16 cellular contexts compared by ENCODE assay signal in the genomic region with DNA sequence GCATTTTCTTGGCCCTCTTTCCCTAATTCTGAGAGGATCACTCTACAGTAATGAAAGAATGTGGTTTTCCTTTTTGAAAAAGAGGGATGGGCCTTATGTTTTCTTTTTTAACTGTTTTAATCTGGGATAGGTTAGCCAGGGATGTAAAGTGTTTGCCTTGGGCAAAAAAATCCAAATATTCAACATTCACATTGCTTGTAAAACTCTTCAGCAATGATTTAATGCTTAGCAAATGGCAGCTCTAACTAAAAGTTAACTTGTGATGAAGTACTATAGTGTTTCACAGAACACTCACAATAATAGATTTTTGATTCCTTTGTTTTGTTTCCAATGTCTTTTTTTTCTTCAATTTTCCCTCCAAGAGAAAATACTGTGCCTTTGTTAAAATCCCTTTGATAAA.
DNase-seq lines count a peak whose midpoint lies in the region; ATAC-seq and TF ChIP-seq lines count a peak whose summit lies in the region.
"Had no signal": no experiment of that assay in that cellular context is flagged by ENCODE, and none has a peak within 500 bp of the region (broad histone marks: within the 10 kb centered on the region; RNA-seq: fewer than 3 reads in every experiment).

No MANE protein-coding gene starts in this region.

- H3K9me3 ChIP-seq in HEK293 (ENCODE audit: control insufficient read depth, insufficient read depth, low read depth, low read length): no peaks in the 10 kb centered on the region
- H3K9me3 ChIP-seq in neural progenitor cell (ENCODE audit: low read depth): no peaks in the 10 kb centered on the region
- H3K9me3 ChIP-seq: BLaER1 had no signal

- no peak for DNase-seq in mesothelial cell of epicardium (ENCODE audit: low spot score in 2 of 2, unreplicated experiment in 2 of 2)
- DNase-seq in neural progenitor cell (ENCODE audit: low spot score): no peak
- no peak for DNase-seq in type B pancreatic cell (ENCODE audit: extremely low spot score, unreplicated experiment)
- DNase-seq in midbrain (lab: John Stamatoyannopoulos, UW): no peak
- no peak for DNase-seq in NAMALWA (ENCODE audit: low spot score)
- DNase-seq: 8988T; Calu3; CD8-positive, alpha-beta T cell; DMS79 treated with DMSO at 0.1 percent for 48 hours; GF-D8; HCEC 1CT had no signal

- no peaks in the 10 kb centered on the region for H3K9me3 Mint-ChIP-seq in mesothelial cell of epicardium
- no peaks in the 10 kb centered on the region for H3K9me3 Mint-ChIP-seq in neural progenitor cell
- peaks cover 5% of the 10 kb centered on the region for H3K9me3 Mint-ChIP-seq in type B pancreatic cell

- no peaks in the 10 kb centered on the region for H3K36me3 ChIP-seq in HEK293 (ENCODE audit: control insufficient read depth in 2 of 2, insufficient read depth in 1 of 2, low read length in 2 of 2)
- no peaks in the 10 kb centered on the region for H3K36me3 ChIP-seq in neural progenitor cell
- H3K36me3 ChIP-seq: BLaER1 had no signal

- H4K20me1 ChIP-seq in neural progenitor cell (ENCODE audit: low read depth): no peaks in the 10 kb centered on the region
- H4K20me1 ChIP-seq: BLaER1 had no signal

- H3K27ac ChIP-seq in HEK293 (ENCODE audit: extremely low read depth, low read depth, low read length) (no peak overlapping the region), neural progenitor cell (peak overlapping the region; percentile 29)
- H3K27ac ChIP-seq: BLaER1 had no signal

- CTCF ChIA-PET in HEK293 (lab: Yijun Ruan, JAX): interaction anchor here (0.7 kb wide), 1 partner anchor 135 kb away, joined by 4 read pairs; no protein-coding TSS in a partner anchor

- no peaks in the 10 kb centered on the region for H3K36me3 Mint-ChIP-seq in mesothelial cell of epicardium
- H3K36me3 Mint-ChIP-seq in neural progenitor cell: no peaks in the 10 kb centered on the region
- H3K36me3 Mint-ChIP-seq in type B pancreatic cell: no peaks in the 10 kb centered on the region
- H3K36me3 Mint-ChIP-seq: CD8-positive, alpha-beta T cell had no signal

- H3K4me1 ChIP-seq in HEK293 (ENCODE audit: control insufficient read depth, insufficient read depth, low read length) (peaks cover 26% of the 10 kb centered on the region), neural progenitor cell (peaks cover 54% of the 10 kb centered on the region)

- peaks cover 24% of the 10 kb centered on the region for H3F3A ChIP-seq in neural progenitor cell (ENCODE audit: low read depth)

- H3K4me1 Mint-ChIP-seq in mesothelial cell of epicardium (peaks cover 37% of the 10 kb centered on the region), neural progenitor cell (peaks cover 10% of the 10 kb centered on the region), type B pancreatic cell (ENCODE audit: unreplicated experiment) (peaks cover 20% of the 10 kb centered on the region)
- H3K4me1 Mint-ChIP-seq: IgD-negative memory B cell had no signal

- TF ChIP-seq CTCF in HEK293 (tag by site-specific recombination; IDR thresholded peaks at IDR 0.05) (no peak), mesothelial cell of epicardium (IDR thresholded peaks at IDR 0.05; ENCODE audit: unreplicated experiment) (no peak), neural progenitor cell (IDR thresholded peaks at IDR 0.05) (no peak), type B pancreatic cell (conservative IDR thresholded peaks at IDR 0.05) (no peak)

- H3K4me3 Mint-ChIP-seq in mesothelial cell of epicardium: no peak overlapping the region
- H3K4me3 Mint-ChIP-seq in neural progenitor cell: no peak overlapping the region
- H3K4me3 Mint-ChIP-seq in type B pancreatic cell: peak overlapping the region; percentile 35
- H3K4me3 Mint-ChIP-seq: CD8-positive, alpha-beta T cell; IgD-negative memory B cell had no signal

- peak overlapping the region; percentile 54 for H2AFZ ChIP-seq in neural progenitor cell (replicated peaks)

- POLR2A ChIA-PET in HEK293 (lab: Yijun Ruan, JAX): interaction anchor here (1.4 kb wide), 1 partner anchor 337 kb away, joined by 5 read pairs; the partner anchor contains the start of gene EPHA7

- H3K27ac Mint-ChIP-seq in mesothelial cell of epicardium: peak overlapping the region; percentile 70
- H3K27ac Mint-ChIP-seq in neural progenitor cell: no peak overlapping the region
- peak overlapping the region; percentile 85 for H3K27ac Mint-ChIP-seq in type B pancreatic cell
- H3K27ac Mint-ChIP-seq: CD8-positive, alpha-beta T cell; IgD-negative memory B cell had no signal

- H3K27me3 Mint-ChIP-seq in mesothelial cell of epicardium (ENCODE audit: low read depth) (no peaks in the 10 kb centered on the region), neural progenitor cell (ENCODE audit: insufficient read depth, low read depth) (no peaks in the 10 kb centered on the region), type B pancreatic cell (no peaks in the 10 kb centered on the region)
- H3K27me3 Mint-ChIP-seq: IgD-negative memory B cell had no signal

- no peak overlapping the region for H3K4me3 ChIP-seq in HEK293 (ENCODE audit: low read depth, low read length)
- H3K4me3 ChIP-seq in neural progenitor cell: no peak overlapping the region
- H3K4me3 ChIP-seq: BLaER1 had no signal

- no peak overlapping the region for H3K9ac ChIP-seq in neural progenitor cell
- H3K9ac ChIP-seq: BLaER1 had no signal

- H3K4me2 ChIP-seq in neural progenitor cell: peak overlapping the region; percentile 4
- H3K4me2 ChIP-seq: BLaER1 had no signal

- no peaks in the 10 kb centered on the region for H3K79me2 ChIP-seq in neural progenitor cell (ENCODE audit: low read depth)

- ATAC-seq in HG02759 (IDR thresholded peaks at IDR 0.05; ENCODE audit: unreplicated experiment): no peak
- ATAC-seq: CD8-positive, alpha-beta T cell; HepG2 had no signal

- no peaks in the 10 kb centered on the region for H3K27me3 ChIP-seq in neural progenitor cell
- H3K27me3 ChIP-seq: BLaER1 had no signal

TF ChIP-seq in HEK293, 187 proteins besides CTCF, POLR2A, EP300 and RAD21 (continues in another document):
- TF ChIP-seq ZNF24 (tag by site-specific recombination; IDR thresholded peaks at IDR 0.05) (no peak), ZXDB (tag by site-specific recombination; IDR thresholded peaks at IDR 0.05) (peak; percentile 61), ZNF121 (tag by site-specific recombination; IDR thresholded peaks at IDR 0.05) (no peak), WT1 (tag by site-specific recombination; IDR thresholded peaks at IDR 0.05) (peak; percentile 63), ZNF843 (tag by site-specific recombination; IDR thresholded peaks at IDR 0.05) (peak; percentile 76), OSR2 (tag by site-specific recombination; IDR thresholded peaks at IDR 0.05) (0 out of 2 replicates have a peak, but pooled peaks have one; percentile 12), ZNF426 (tag by site-specific recombination; IDR thresholded peaks at IDR 0.05) (no peak), ZNF18 (tag by site-specific recombination; IDR thresholded peaks at IDR 0.05) (no peak), ZNF214 (tag by site-specific recombination; IDR thresholded peaks at IDR 0.05; ENCODE audit: borderline replicate concordance) (no peak), ZFP41 (tag by site-specific recombination; IDR thresholded peaks at IDR 0.05; ENCODE audit: borderline replicate concordance) (no peak), ZNF350 (tag by site-specific recombination; IDR thresholded peaks at IDR 0.05) (no peak), ZNF266 (tag by site-specific recombination; IDR thresholded peaks at IDR 0.05; ENCODE audit: low read depth) (no peak), IKZF3 (tag by site-specific recombination; IDR thresholded peaks at IDR 0.05) (0 out of 2 replicates have a peak, but pooled peaks have one; percentile 6)
- TF ChIP-seq, protein P1, sequence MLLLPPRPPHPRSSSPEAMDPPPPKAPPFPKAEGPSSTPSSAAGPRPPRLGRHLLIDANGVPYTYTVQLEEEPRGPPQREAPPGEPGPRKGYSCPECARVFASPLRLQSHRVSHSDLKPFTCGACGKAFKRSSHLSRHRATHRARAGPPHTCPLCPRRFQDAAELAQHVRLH (tag by site-specific recombination; IDR thresholded peaks at IDR 0.05): peak; percentile 52; the same call in 1 of the 2 replicates
- TF ChIP-seq, protein P2, sequence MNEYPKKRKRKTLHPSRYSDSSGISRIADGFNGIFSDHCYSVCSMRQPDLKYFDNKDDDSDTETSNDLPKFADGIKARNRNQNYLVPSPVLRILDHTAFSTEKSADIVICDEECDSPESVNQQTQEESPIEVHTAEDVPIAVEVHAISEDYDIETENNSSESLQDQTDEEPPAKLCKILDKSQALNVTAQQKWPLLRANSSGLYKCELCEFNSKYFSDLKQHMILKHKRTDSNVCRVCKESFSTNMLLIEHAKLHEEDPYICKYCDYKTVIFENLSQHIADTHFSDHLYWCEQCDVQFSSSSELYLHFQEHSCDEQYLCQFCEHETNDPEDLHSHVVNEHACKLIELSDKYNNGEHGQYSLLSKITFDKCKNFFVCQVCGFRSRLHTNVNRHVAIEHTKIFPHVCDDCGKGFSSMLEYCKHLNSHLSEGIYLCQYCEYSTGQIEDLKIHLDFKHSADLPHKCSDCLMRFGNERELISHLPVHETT (tag by site-specific recombination; IDR thresholded peaks at IDR 0.05): no peak
- TF ChIP-seq, protein P3, sequence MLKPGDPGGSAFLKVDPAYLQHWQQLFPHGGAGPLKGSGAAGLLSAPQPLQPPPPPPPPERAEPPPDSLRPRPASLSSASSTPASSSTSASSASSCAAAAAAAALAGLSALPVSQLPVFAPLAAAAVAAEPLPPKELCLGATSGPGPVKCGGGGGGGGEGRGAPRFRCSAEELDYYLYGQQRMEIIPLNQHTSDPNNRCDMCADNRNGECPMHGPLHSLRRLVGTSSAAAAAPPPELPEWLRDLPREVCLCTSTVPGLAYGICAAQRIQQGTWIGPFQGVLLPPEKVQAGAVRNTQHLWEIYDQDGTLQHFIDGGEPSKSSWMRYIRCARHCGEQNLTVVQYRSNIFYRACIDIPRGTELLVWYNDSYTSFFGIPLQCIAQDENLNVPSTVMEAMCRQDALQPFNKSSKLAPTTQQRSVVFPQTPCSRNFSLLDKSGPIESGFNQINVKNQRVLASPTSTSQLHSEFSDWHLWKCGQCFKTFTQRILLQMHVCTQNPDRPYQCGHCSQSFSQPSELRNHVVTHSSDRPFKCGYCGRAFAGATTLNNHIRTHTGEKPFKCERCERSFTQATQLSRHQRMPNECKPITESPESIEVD (tag by site-specific recombination; IDR thresholded peaks at IDR 0.05): peak; percentile 98
